In genomic region chr6:161318456-161318855, GRCh38 we compare ENCODE assay signal across 17 cellular contexts.
DNase-seq lines count a peak whose midpoint lies in the region; FAIRE-seq lines count a peak whose summit lies in the region.
"Had no signal": no experiment of that assay in that cellular context is flagged by ENCODE, and none has a peak within 500 bp of the region (broad histone marks: within the 10 kb centered on the region; RNA-seq: fewer than 3 reads in every experiment).

No MANE protein-coding gene starts in this region.

- no peak for FAIRE-seq in urothelium cell line (lab: Jason Lieb, UNC)
- FAIRE-seq: A204.1 had no signal

- peak overlapping the region; percentile 96 for H3K27ac ChIP-seq in caudate nucleus (ENCODE audit: low read depth, low read length)
- H3K27ac ChIP-seq: C4-2B had no signal

- peak; percentile 39 for DNase-seq in NCI-H748 (lab: John Stamatoyannopoulos, UW; ENCODE audit: unreplicated experiment)
- no peak for DNase-seq in NCI-H748 treated with DMSO at 0.1 percent for 48 hours (lab: John Stamatoyannopoulos, UW)
- peak in 54 of 61 donors; percentile 4 to 87 (median 52) for DNase-seq in caudate nucleus (lab: John Stamatoyannopoulos, UW)
- DNase-seq in middle frontal gyrus (ENCODE audit: extremely low spot score, low spot score), result peak; percentile 53
- DNase-seq in urothelium cell line (ENCODE audit: low spot score), result peak; percentile 35
- DNase-seq in NCI-H2029 treated with DMSO at 0.1 percent for 48 hours (lab: John Stamatoyannopoulos, UW), result no peak
- no peak for DNase-seq in stimulated activated naive CD4-positive, alpha-beta T cell treated with Interleukin-2 at 50 U/mL for 16 hours (lab: John Stamatoyannopoulos, UW)
- DNase-seq in NCI-H510A (lab: John Stamatoyannopoulos, UW), result no peak
- DNase-seq: activated CD8-positive, alpha-beta T cell treated with anti-CD3 and anti-CD28 coated beads, Interleukin-2, amount 10 ng/mL, durations not matched to agents 7 days and 5 days; activated naive CD8-positive, alpha-beta T cell treated with anti-CD3 and anti-CD28 coated beads, Interleukin-2, amount 50 U/mL, for 24 hours; effector memory CD8-positive, alpha-beta T cell; IMR-90; left cardiac atrium; MV-4-11; T-cell had no signal

Comparison
In these comparisons a context has a peak if more than half of its experiments do, and no peak if none do; other contexts are left out.
1. DNase-seq: peak in NCI-H748 (single experiment), caudate nucleus (54 of 61), middle frontal gyrus (single experiment) and urothelium cell line (single experiment); none in NCI-H748 treated with DMSO at 0.1 percent for 48 hours (single experiment), NCI-H2029 treated with DMSO at 0.1 percent for 48 hours (single experiment), stimulated activated naive CD4-positive, alpha-beta T cell treated with Interleukin-2 at 50 U/mL for 16 hours (single experiment) and NCI-H510A (single experiment).